20 cellular contexts compared by ENCODE assay signal in genomic region chr14:45868377-45868776, GRCh38.
DNase-seq lines count a peak whose midpoint lies in the region; ATAC-seq and TF ChIP-seq lines count a peak whose summit lies in the region.
"Had no signal": no experiment of that assay in that cellular context is flagged by ENCODE, and none has a peak within 500 bp of the region (broad histone marks: within the 10 kb centered on the region; RNA-seq: fewer than 3 reads in every experiment).

No MANE protein-coding gene starts in this region.

- no peak for TF ChIP-seq CTCF in colonic mucosa (IDR thresholded peaks at IDR 0.05)

- H3K9ac ChIP-seq in colonic mucosa (ENCODE audit: low read depth in 2 of 2, low read length in 2 of 2): no peak overlapping the region
- H3K9ac ChIP-seq: BLaER1 had no signal

- no peaks in the 10 kb centered on the region for H3K9me3 ChIP-seq in colonic mucosa
- H3K9me3 ChIP-seq: gastrocnemius medialis, neutrophil had no signal

- no peaks in the 10 kb centered on the region for H3K4me1 ChIP-seq in colonic mucosa
- H3K4me1 ChIP-seq: gastrocnemius medialis had no signal

- intact Hi-C loops in colonic mucosa (cut with DNase I): no loop called here

- no peak overlapping the region for H3K4me3 ChIP-seq in colonic mucosa
- H3K4me3 ChIP-seq: BLaER1, gastrocnemius medialis had no signal

- peak; percentile 12 for DNase-seq in epithelial cell of prostate (ENCODE audit: low read depth, low spot score)
- DNase-seq in NCI-H2029 (lab: John Stamatoyannopoulos, UW): no peak
- no peak for DNase-seq in colonic mucosa
- DNase-seq in effector CD4-positive, alpha-beta T cell: no peak
- no peak for DNase-seq in mucosa of gallbladder (ENCODE audit: low spot score)
- DNase-seq: activated naive CD4-positive, alpha-beta T cell treated with anti-CD3 and anti-CD28 coated beads, Interleukin-2, amount 10 ng/mL, durations not matched to agents 7 days and 5 days; brain microvascular endothelial cell; DMS79 treated with DMSO at 0.1 percent for 48 hours; effector memory CD8-positive, alpha-beta T cell; gastrocnemius medialis; KBM-7; NCI-H146; NCI-H524; stimulated activated naive CD4-positive, alpha-beta T cell had no signal

- no peaks in the 10 kb centered on the region for H3K36me3 ChIP-seq in colonic mucosa
- H3K36me3 ChIP-seq: BLaER1, brain microvascular endothelial cell, gastrocnemius medialis, neutrophil had no signal

- H3K27ac ChIP-seq in epithelial cell of prostate (no peak overlapping the region), colonic mucosa (no peak overlapping the region)
- H3K27ac ChIP-seq: BLaER1, brain microvascular endothelial cell, gastrocnemius medialis, neutrophil had no signal

- H3K27me3 ChIP-seq in colonic mucosa: no peaks in the 10 kb centered on the region
- H3K27me3 ChIP-seq: BLaER1, brain microvascular endothelial cell, gastrocnemius medialis, neutrophil had no signal

- ATAC-seq in GM18907 (IDR thresholded peaks at IDR 0.05; ENCODE audit: unreplicated experiment): peak; percentile 81
- ATAC-seq in GM21786 (IDR thresholded peaks at IDR 0.05; ENCODE audit: unreplicated experiment): peak; percentile 69
- peak; percentile 52 for ATAC-seq in HG03159 (IDR thresholded peaks at IDR 0.05; ENCODE audit: unreplicated experiment)
- ATAC-seq: effector memory CD8-positive, alpha-beta T cell; gastrocnemius medialis; sciatic nerve had no signal
